13 cellular contexts compared by ENCODE assay signal in genomic region chr6:168319279-168320051, GRCh38. TPM values are rescaled to one million over a fixed set of nuclear protein-coding genes. Genes with fewer than 3 reads are reported as not detected.
DNase-seq lines count a peak whose midpoint lies in the region; ATAC-seq and TF ChIP-seq lines count a peak whose summit lies in the region.
"Had no signal": no experiment of that assay in that cellular context is flagged by ENCODE, and none has a peak within 500 bp of the region (broad histone marks: within the 10 kb centered on the region; RNA-seq: fewer than 3 reads in every experiment).

Gene DACT2, minus strand, starts transcription at chr6:168319777. Its CDS starts 144 bp downstream, at chr6:168319633.

- H3K27ac ChIP-seq in Panc1 (ENCODE audit: low read length) (no peak within 1 kb of the TSS), thoracic aorta (no peak within 1 kb of the TSS)

- H3K36me3 ChIP-seq in Panc1 (ENCODE audit: control insufficient read depth, insufficient read depth, low read length), result no peaks in the 10 kb centered on the region
- no peaks in the 10 kb centered on the region for H3K36me3 ChIP-seq in thoracic aorta
- H3K36me3 ChIP-seq: HAP-1 had no signal

- intact Hi-C loops in Panc1 (cut with micrococcal nuclease; ENCODE audit: unreplicated experiment), result no loop called here
- intact Hi-C loops in lower leg skin (cut with DNase I; ENCODE audit: low total_unique reads), result no loop called here

- no peak for TF ChIP-seq CTCF in Panc1 (IDR thresholded peaks at IDR 0.05)
- no peak for TF ChIP-seq CTCF in lower leg skin (IDR thresholded peaks at IDR 0.05)
- no peak for TF ChIP-seq CTCF in thoracic aorta (IDR thresholded peaks at IDR 0.05)

- ATAC-seq in Panc1, result peak; percentile 77
- ATAC-seq in esophagus mucosa, result peak; percentile 19
- ATAC-seq in thoracic aorta (ENCODE audit: insufficient number of reproducible peaks, low FRiP score, low read depth), result no peak
- no peak for ATAC-seq in activated naive CD4-positive, alpha-beta T cell treated with anti-CD3 and anti-CD28 coated beads, Interleukin-2, amount 50 U/mL, for 72 hours
- ATAC-seq: natural killer cell had no signal

- TF ChIP-seq POLR2A in lower leg skin (IDR thresholded peaks at IDR 0.05), result no peak

- H3K9me3 ChIP-seq in Panc1 (ENCODE audit: control insufficient read depth, insufficient read depth, low read depth, low read length) (peaks cover 4% of the 10 kb centered on the region; the same call in 1 of the 2 replicates), thoracic aorta (no peaks in the 10 kb centered on the region)

- H3K27me3 ChIP-seq in Panc1 (ENCODE audit: control insufficient read depth, insufficient read depth, low read length) (peaks cover 8% of the 10 kb centered on the region), thoracic aorta (replicated peaks; ENCODE audit: insufficient read depth) (peaks cover 4% of the 10 kb centered on the region)

- BruUV-seq in Panc1 (replicated peaks; lab: Mats Ljungman, UMichigan), result no TSS peak

- in situ Hi-C loops in Panc1 (cut with HindIII; ENCODE audit: low pct_unique_long_range_greater_than_20kb, low sequenced_read_pairs), result no loop called here

- POLR2A ChIA-PET in Panc1 (lab: Charles Lee), result interaction anchor here (0.7 kb wide), 1 partner anchor 122 kb away, joined by 8 read pairs; no protein-coding TSS in a partner anchor

- H3K27ac Mint-ChIP-seq in activated naive CD4-positive, alpha-beta T cell treated with anti-CD3 and anti-CD28 coated beads, Interleukin-2, amount 50 U/mL, for 72 hours, result no peak within 1 kb of the TSS
- H3K27ac Mint-ChIP-seq: activated naive CD8-positive, alpha-beta T cell; natural killer cell had no signal

- CTCF ChIA-PET in Panc1 (lab: Charles Lee), result interaction anchor here (0.7 kb wide), 1 partner anchor 228 kb away, joined by 12 read pairs; no protein-coding TSS in a partner anchor

- H3K36me3 Mint-ChIP-seq in activated naive CD4-positive, alpha-beta T cell treated with anti-CD3 and anti-CD28 coated beads, Interleukin-2, amount 50 U/mL, for 72 hours, result peaks cover 0 to 10% of the 10 kb centered on the region in 2 donors
- H3K36me3 Mint-ChIP-seq: activated naive CD8-positive, alpha-beta T cell; natural killer cell had no signal

- peak within 1 kb of the TSS; percentile 37 to 52 for H3K4me3 ChIP-seq in Panc1 (ENCODE audit: low read depth in 2 of 2, low read length in 2 of 2)
- H3K4me3 ChIP-seq in lower leg skin (ENCODE audit: low read depth, poor library complexity, severe bottlenecking), result peak within 1 kb of the TSS; percentile 28
- H3K4me3 ChIP-seq in thoracic aorta, result peak within 1 kb of the TSS; percentile 25
- H3K4me3 ChIP-seq: HAP-1 had no signal

- 2 to 8% methylated on average over 22 to 25 of the region's 89 CpGs for WGBS in lower leg skin, 2 donors

- H3K9me3 Mint-ChIP-seq in activated naive CD4-positive, alpha-beta T cell treated with anti-CD3 and anti-CD28 coated beads, Interleukin-2, amount 50 U/mL, for 72 hours, result peaks cover 0 to 8% of the 10 kb centered on the region in 2 donors
- H3K9me3 Mint-ChIP-seq: natural killer cell had no signal

- DNase-seq in Panc1 (ENCODE audit: low read depth, low spot score) (no peak), lower leg skin (ENCODE audit: low spot score in 2 of 2) (no peak), thoracic aorta (ENCODE audit: low spot score) (no peak), globus pallidus (ENCODE audit: low spot score) (no peak), HPDE6-E6E7 (ENCODE audit: extremely low spot score) (no peak), GM19240 (ENCODE audit: insufficient read length, low spot score) (no peak)
- DNase-seq in activated naive CD4-positive, alpha-beta T cell treated with anti-CD3 and anti-CD28 coated beads, Interleukin-2, amount 50 U/mL, for 72 hours (ENCODE audit: low spot score in 2 of 2), result no peak
- DNase-seq: natural killer cell, NCI-H1694 had no signal

- H3K4me1 ChIP-seq in Panc1 (ENCODE audit: control insufficient read depth, insufficient read depth, low read length), result 0 out of 2 replicates have a peak, but pooled peaks cover 5% of the 10 kb centered on the region
- H3K4me1 ChIP-seq in thoracic aorta (ENCODE audit: control insufficient read depth in 1 of 2, low read depth in 2 of 2), result peaks cover 0 to 15% of the 10 kb centered on the region in 2 donors
- H3K4me1 ChIP-seq: HAP-1 had no signal

RNA-seq across cellular contexts. Expression of gene DACT2, which starts in this region (rescaled TPM):
- total RNA-seq in Panc1 (2021; ENCODE audit: unreplicated experiment) (3.3 TPM), esophagus mucosa (0.44 TPM), lower leg skin (10 to 100 TPM; 11.1 to 19.1 (median 15.4) TPM), thoracic aorta (under 1 TPM; 0.28 to 0.41 TPM)
- polyA plus RNA-seq in Panc1 (2012; ENCODE audit: insufficient read length), result 8.0 TPM
- not detected for total RNA-seq in activated naive CD4-positive, alpha-beta T cell treated with anti-CD3 and anti-CD28 coated beads, Interleukin-2, amount 50 U/mL, for 72 hours
- total RNA-seq: natural killer cell, RPMI7951 had no signal

Comparison
In these comparisons a context has a peak if more than half of its experiments do, and no peak if none do; other contexts are left out.
1. Peak in ATAC-seq in esophagus mucosa; RNA of the gene not detected or under 1 TPM.